9 cellular contexts compared by ENCODE assay signal in the genomic region with DNA sequence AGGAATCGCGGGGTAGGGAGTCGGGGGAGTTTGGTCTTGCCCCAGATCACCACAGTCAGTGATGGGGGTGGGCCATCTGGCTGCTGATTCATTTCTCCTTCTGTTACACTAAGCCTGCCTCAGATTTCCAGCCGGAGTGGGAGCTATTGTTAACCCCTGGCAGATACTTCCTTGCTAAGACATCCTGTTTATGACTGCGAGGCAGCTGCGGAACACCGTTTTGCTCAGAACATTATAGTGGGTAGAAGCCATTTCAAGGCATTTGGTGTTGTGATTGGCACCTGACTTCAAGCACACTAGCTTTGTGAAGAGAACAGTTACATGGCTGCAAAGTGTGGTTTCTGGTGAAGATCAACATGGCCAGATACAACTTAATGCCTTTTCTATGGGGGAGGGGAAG.
DNase-seq lines count a peak whose midpoint lies in the region; TF ChIP-seq lines count a peak whose summit lies in the region.
"Had no signal": no experiment of that assay in that cellular context is flagged by ENCODE, and none has a peak within 500 bp of the region (broad histone marks: within the 10 kb centered on the region; RNA-seq: fewer than 3 reads in every experiment).

No MANE protein-coding gene starts in this region.

- no peak overlapping the region for H3K4me3 ChIP-seq in SK-N-SH (ENCODE audit: low read depth in 2 of 2, low read length in 1 of 2)
- no peak overlapping the region for H3K4me3 ChIP-seq in skeletal muscle satellite cell (ENCODE audit: low read length)

- H3K4me3 Mint-ChIP-seq in endothelial cell (ENCODE audit: unreplicated experiment) = peak overlapping the region; percentile 57
- H3K4me3 Mint-ChIP-seq: activated CD8-positive, alpha-beta memory T cell treated with anti-CD3 and anti-CD28 coated beads, Interleukin-2, amount 10 ng/mL, durations not matched to agents 7 days and 5 days had no signal

- no peak overlapping the region for H3K9ac ChIP-seq in SK-N-SH
- H3K9ac ChIP-seq in skeletal muscle satellite cell (ENCODE audit: low read depth, low read length) = no peak overlapping the region

- no peaks in the 10 kb centered on the region for H3K27me3 Mint-ChIP-seq in endothelial cell (ENCODE audit: unreplicated experiment)
- H3K27me3 Mint-ChIP-seq: activated CD8-positive, alpha-beta memory T cell treated with anti-CD3 and anti-CD28 coated beads, Interleukin-2, amount 10 ng/mL, durations not matched to agents 7 days and 5 days had no signal

- H3K36me3 Mint-ChIP-seq in endothelial cell (ENCODE audit: low read depth, unreplicated experiment) = peaks cover 29% of the 10 kb centered on the region

- H3K36me3 ChIP-seq in SK-N-SH (replicated peaks in 1 of 2; ENCODE audit: control insufficient read depth in 1 of 2, insufficient read depth in 2 of 2, low read length in 1 of 2) (peaks cover 27 to 55% of the 10 kb centered on the region in 2 experiments), skeletal muscle satellite cell (ENCODE audit: insufficient read depth, low read length) (peaks cover 11% of the 10 kb centered on the region)

- CTCF ChIA-PET in SK-N-SH (lab: Yijun Ruan, JAX) = interaction anchor here (0.7 kb wide), 1 partner anchor 61 kb away, joined by 3 read pairs; no protein-coding TSS in a partner anchor

- peak overlapping the region; percentile 96 for H3K27ac Mint-ChIP-seq in endothelial cell (ENCODE audit: unreplicated experiment)
- H3K27ac Mint-ChIP-seq: activated CD8-positive, alpha-beta memory T cell treated with anti-CD3 and anti-CD28 coated beads, Interleukin-2, amount 10 ng/mL, durations not matched to agents 7 days and 5 days had no signal

- TF ChIP-seq CTCF in SK-N-SH (IDR thresholded peaks at IDR 0.05) = no peak
- no peak for TF ChIP-seq CTCF in endothelial cell (IDR thresholded peaks at IDR 0.05; ENCODE audit: unreplicated experiment)

- H3K27ac ChIP-seq in SK-N-SH (ENCODE audit: low read depth in 2 of 2, low read length in 1 of 2) = peak overlapping the region in 1 of 2 experiments; percentile 37; a peak in 2 of 4 replicates

- H3K9me2 ChIP-seq in SK-N-SH = no peaks in the 10 kb centered on the region

- no peak for TF ChIP-seq RAD21 in SK-N-SH (IDR thresholded peaks at IDR 0.05; ENCODE audit: low read length)

- H3K4me2 ChIP-seq in SK-N-SH (peak overlapping the region; percentile 4; the same call in 1 of the 2 replicates), skeletal muscle satellite cell (ENCODE audit: low read length) (peak overlapping the region; percentile 21)

- no peaks in the 10 kb centered on the region; a peak in 1 of 4 replicates for H3K4me1 ChIP-seq in SK-N-SH (ENCODE audit: control insufficient read depth in 1 of 2, insufficient read depth in 2 of 2, low read depth in 1 of 2, low read length in 1 of 2)
- peaks cover 6% of the 10 kb centered on the region for H3K4me1 ChIP-seq in skeletal muscle satellite cell (ENCODE audit: control insufficient read depth, insufficient read depth, low read length)

- peaks cover 19% of the 10 kb centered on the region for H3F3A ChIP-seq in SK-N-SH (replicated peaks; ENCODE audit: insufficient read depth)

- peaks cover 79% of the 10 kb centered on the region for H3K79me2 ChIP-seq in SK-N-SH (ENCODE audit: insufficient read depth)

- DNase-seq in HCEC 1CT (peak; percentile 53), SK-N-SH (no peak), endothelial cell (ENCODE audit: low spot score) (peak; percentile 59), AG20443 (ENCODE audit: low spot score) (no peak), NCI-H510A treated with DMSO at 0.1 percent for 48 hours (lab: John Stamatoyannopoulos, UW) (no peak), GM03348 (ENCODE audit: low spot score) (no peak)
- DNase-seq: activated CD8-positive, alpha-beta memory T cell treated with anti-CD3 and anti-CD28 coated beads, Interleukin-2, amount 10 ng/mL, durations not matched to agents 7 days and 5 days; NCI-H510A had no signal

- H2AFZ ChIP-seq in SK-N-SH (ENCODE audit: low read depth) = no peak overlapping the region

- no peaks in the 10 kb centered on the region for H3K9me3 ChIP-seq in SK-N-SH
- no peaks in the 10 kb centered on the region for H3K9me3 ChIP-seq in skeletal muscle satellite cell (replicated peaks; ENCODE audit: low read length)

- H3K9me3 Mint-ChIP-seq in endothelial cell (ENCODE audit: unreplicated experiment) = no peaks in the 10 kb centered on the region

- H3K4me1 Mint-ChIP-seq in endothelial cell (ENCODE audit: unreplicated experiment) = peaks cover 53% of the 10 kb centered on the region

- no peaks in the 10 kb centered on the region for H4K20me1 ChIP-seq in SK-N-SH (ENCODE audit: insufficient read depth)

- POLR2A ChIA-PET in SK-N-SH (lab: Yijun Ruan, JAX) = no interaction called here

- 66% methylated on average over 7 of the region's 7 CpGs for whole genome bisulfite sequencing in SK-N-SH (ENCODE audit: low lambda C conversion rate)

- H3K27me3 ChIP-seq in SK-N-SH (ENCODE audit: insufficient read depth) = no peaks in the 10 kb centered on the region
- H3K27me3 ChIP-seq in skeletal muscle satellite cell (ENCODE audit: control insufficient read depth, insufficient read depth, low read length) = no peaks in the 10 kb centered on the region

- TF ChIP-seq EP300 in SK-N-SH (IDR thresholded peaks at IDR 0.05; ENCODE audit: borderline replicate concordance in 1 of 2, low read depth in 1 of 2, low read length in 1 of 2) = no peak

TF ChIP-seq in SK-N-SH, 30 proteins besides CTCF, POLR2A, EP300 and RAD21 (continues in another document):
- TF ChIP-seq, protein P1, sequence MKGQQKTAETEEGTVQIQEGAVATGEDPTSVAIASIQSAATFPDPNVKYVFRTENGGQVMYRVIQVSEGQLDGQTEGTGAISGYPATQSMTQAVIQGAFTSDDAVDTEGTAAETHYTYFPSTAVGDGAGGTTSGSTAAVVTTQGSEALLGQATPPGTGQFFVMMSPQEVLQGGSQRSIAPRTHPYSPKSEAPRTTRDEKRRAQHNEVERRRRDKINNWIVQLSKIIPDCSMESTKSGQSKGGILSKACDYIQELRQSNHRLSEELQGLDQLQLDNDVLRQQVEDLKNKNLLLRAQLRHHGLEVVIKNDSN (IDR thresholded peaks at IDR 0.05; ENCODE audit: borderline replicate concordance, low read depth) = no peak
- TF ChIP-seq FOXM1 (IDR thresholded peaks at IDR 0.05; ENCODE audit: low read depth) = no peak
- TF ChIP-seq NRF1 (IDR thresholded peaks at IDR 0.05; ENCODE audit: low read depth, low read length) = no peak
- TF ChIP-seq YY1 (IDR thresholded peaks at IDR 0.05; ENCODE audit: low read depth) = no peak
- TF ChIP-seq GATA2 (CRISPR knock-in tag; IDR thresholded peaks at IDR 0.05) = no peak
- TF ChIP-seq RFX5 (IDR thresholded peaks at IDR 0.05; ENCODE audit: low read length) = no peak
- TF ChIP-seq, protein P2, sequence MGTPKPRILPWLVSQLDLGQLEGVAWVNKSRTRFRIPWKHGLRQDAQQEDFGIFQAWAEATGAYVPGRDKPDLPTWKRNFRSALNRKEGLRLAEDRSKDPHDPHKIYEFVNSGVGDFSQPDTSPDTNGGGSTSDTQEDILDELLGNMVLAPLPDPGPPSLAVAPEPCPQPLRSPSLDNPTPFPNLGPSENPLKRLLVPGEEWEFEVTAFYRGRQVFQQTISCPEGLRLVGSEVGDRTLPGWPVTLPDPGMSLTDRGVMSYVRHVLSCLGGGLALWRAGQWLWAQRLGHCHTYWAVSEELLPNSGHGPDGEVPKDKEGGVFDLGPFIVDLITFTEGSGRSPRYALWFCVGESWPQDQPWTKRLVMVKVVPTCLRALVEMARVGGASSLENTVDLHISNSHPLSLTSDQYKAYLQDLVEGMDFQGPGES (IDR thresholded peaks at IDR 0.05; ENCODE audit: low read depth, low read length) = no peak
- no peak for TF ChIP-seq FOXJ3 (CRISPR knock-in tag; IDR thresholded peaks at IDR 0.05)
- TF ChIP-seq, protein P3, sequence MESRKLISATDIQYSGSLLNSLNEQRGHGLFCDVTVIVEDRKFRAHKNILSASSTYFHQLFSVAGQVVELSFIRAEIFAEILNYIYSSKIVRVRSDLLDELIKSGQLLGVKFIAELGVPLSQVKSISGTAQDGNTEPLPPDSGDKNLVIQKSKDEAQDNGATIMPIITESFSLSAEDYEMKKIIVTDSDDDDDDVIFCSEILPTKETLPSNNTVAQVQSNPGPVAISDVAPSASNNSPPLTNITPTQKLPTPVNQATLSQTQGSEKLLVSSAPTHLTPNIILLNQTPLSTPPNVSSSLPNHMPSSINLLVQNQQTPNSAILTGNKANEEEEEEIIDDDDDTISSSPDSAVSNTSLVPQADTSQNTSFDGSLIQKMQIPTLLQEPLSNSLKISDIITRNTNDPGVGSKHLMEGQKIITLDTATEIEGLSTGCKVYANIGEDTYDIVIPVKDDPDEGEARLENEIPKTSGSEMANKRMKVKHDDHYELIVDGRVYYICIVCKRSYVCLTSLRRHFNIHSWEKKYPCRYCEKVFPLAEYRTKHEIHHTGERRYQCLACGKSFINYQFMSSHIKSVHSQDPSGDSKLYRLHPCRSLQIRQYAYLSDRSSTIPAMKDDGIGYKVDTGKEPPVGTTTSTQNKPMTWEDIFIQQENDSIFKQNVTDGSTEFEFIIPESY (IDR thresholded peaks at IDR 0.05; ENCODE audit: borderline replicate concordance, low read depth) = no peak
- no peak for TF ChIP-seq ELF1 (IDR thresholded peaks at IDR 0.05)
- no peak for TF ChIP-seq SIN3A (IDR thresholded peaks at IDR 0.05; ENCODE audit: borderline replicate concordance, low read depth, low read length)
- TF ChIP-seq SMC3 (IDR thresholded peaks at IDR 0.05; ENCODE audit: low read depth, low read length) = no peak
- no peak for TF ChIP-seq CHD2 (IDR thresholded peaks at IDR 0.05; ENCODE audit: low read length, partially characterized antibody)
- TF ChIP-seq GABPA (IDR thresholded peaks at IDR 0.05; ENCODE audit: low read depth) = no peak
- TF ChIP-seq TAF1 (IDR thresholded peaks at IDR 0.05; ENCODE audit: borderline replicate concordance, low read depth, low read length) = no peak
- no peak for TF ChIP-seq MXI1 (IDR thresholded peaks at IDR 0.05; ENCODE audit: low read depth, low read length)
- TF ChIP-seq RCOR1 (IDR thresholded peaks at IDR 0.05; ENCODE audit: low read length) = no peak
- TF ChIP-seq, protein P4, sequence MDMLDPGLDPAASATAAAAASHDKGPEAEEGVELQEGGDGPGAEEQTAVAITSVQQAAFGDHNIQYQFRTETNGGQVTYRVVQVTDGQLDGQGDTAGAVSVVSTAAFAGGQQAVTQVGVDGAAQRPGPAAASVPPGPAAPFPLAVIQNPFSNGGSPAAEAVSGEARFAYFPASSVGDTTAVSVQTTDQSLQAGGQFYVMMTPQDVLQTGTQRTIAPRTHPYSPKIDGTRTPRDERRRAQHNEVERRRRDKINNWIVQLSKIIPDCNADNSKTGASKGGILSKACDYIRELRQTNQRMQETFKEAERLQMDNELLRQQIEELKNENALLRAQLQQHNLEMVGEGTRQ (IDR thresholded peaks at IDR 0.05; ENCODE audit: borderline replicate concordance, low read depth, low read length) = no peak
- TF ChIP-seq, protein P5, sequence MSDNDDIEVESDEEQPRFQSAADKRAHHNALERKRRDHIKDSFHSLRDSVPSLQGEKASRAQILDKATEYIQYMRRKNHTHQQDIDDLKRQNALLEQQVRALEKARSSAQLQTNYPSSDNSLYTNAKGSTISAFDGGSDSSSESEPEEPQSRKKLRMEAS (IDR thresholded peaks at IDR 0.05; ENCODE audit: low read depth) = 0 out of 2 replicates have a peak, but pooled peaks have one; percentile 39

Comparison
In these comparisons a context has a peak if more than half of its experiments do, and no peak if none do; other contexts are left out.
1. DNase-seq: peak in HCEC 1CT (single experiment) and endothelial cell (single experiment); none in SK-N-SH (single experiment), AG20443 (single experiment), NCI-H510A treated with DMSO at 0.1 percent for 48 hours (single experiment) and GM03348 (single experiment).